ENCODE assay signal across 8 cellular contexts in genomic region chr2:69559696-69560482, GRCh38.
DNase-seq lines count a peak whose midpoint lies in the region; ATAC-seq and TF ChIP-seq lines count a peak whose summit lies in the region.

No MANE protein-coding gene starts in this region.

- peak; percentile 61 for DNase-seq in activated CD8-positive, alpha-beta memory T cell treated with anti-CD3 and anti-CD28 coated beads for 24 hours
- DNase-seq in activated CD8-positive, alpha-beta memory T cell treated with anti-CD3 and anti-CD28 coated beads, Interleukin-2, amount 50 U/mL, for 48 hours: no peak
- peak; percentile 33 for DNase-seq in NCI-H82 treated with DMSO at 0.1 percent for 48 hours (lab: John Stamatoyannopoulos, UW; ENCODE audit: unreplicated experiment)
- peak; percentile 44 for DNase-seq in kidney epithelial cell (ENCODE audit: low read depth)
- DNase-seq in transverse colon: no peak
- no peak for DNase-seq in DMS79 treated with DMSO at 0.1 percent for 48 hours (lab: John Stamatoyannopoulos, UW)

- H3K4me3 ChIP-seq in kidney epithelial cell (ENCODE audit: low read depth, low read length) (no peak overlapping the region), transverse colon (no peak overlapping the region)

- H3K27me3 Mint-ChIP-seq in brain: no peaks in the 10 kb centered on the region

- H3K27me3 ChIP-seq in kidney epithelial cell (ENCODE audit: control insufficient read depth, insufficient read depth, low read length): no peaks in the 10 kb centered on the region
- H3K27me3 ChIP-seq in transverse colon: no peaks in the 10 kb centered on the region

- no peaks in the 10 kb centered on the region for H3K9me3 ChIP-seq in transverse colon

- TF ChIP-seq POLR2A in transverse colon (IDR thresholded peaks at IDR 0.05): no peak

- TF ChIP-seq EP300 in transverse colon (IDR thresholded peaks at IDR 0.05; ENCODE audit: low read depth): no peak

- H3K4me1 Mint-ChIP-seq in brain: peaks cover 21% of the 10 kb centered on the region

- H3K36me3 ChIP-seq in kidney epithelial cell (ENCODE audit: control insufficient read depth, insufficient read depth, low read length) (no peaks in the 10 kb centered on the region), transverse colon (no peaks in the 10 kb centered on the region)

- 44 to 67% methylated on average over 3 to 6 of the region's 6 CpGs for WGBS in transverse colon (ENCODE audit: low coverage in 1 of 2), 2 donors

- no peaks in the 10 kb centered on the region for H3K9me3 Mint-ChIP-seq in brain

- H3K4me1 ChIP-seq in transverse colon: peaks cover 0 to 51% (median 11%) of the 10 kb centered on the region in 4 donors

- TF ChIP-seq CTCF in brain (conservative IDR thresholded peaks at IDR 0.05) (peak; percentile 61 to 66), kidney epithelial cell (IDR thresholded peaks at IDR 0.05; ENCODE audit: insufficient read depth, low read length, poor library complexity, severe bottlenecking) (peak; percentile 61), transverse colon (IDR thresholded peaks at IDR 0.05) (peak; percentile 51 to 93 (median 64))

- H3K27ac Mint-ChIP-seq in brain: peak overlapping the region in 3 of 5 experiments; percentile 1 to 62 (median 58)

- H3K36me3 Mint-ChIP-seq in brain: peaks cover 13% of the 10 kb centered on the region

- peak; percentile 57 for ATAC-seq in HG02798 (IDR thresholded peaks at IDR 0.05; ENCODE audit: poor library complexity, unreplicated experiment)

- in situ Hi-C loops in transverse colon (cut with MboI; ENCODE audit: low pct_ligation_motif_present in 1 of 4, low pct_unique_long_range_greater_than_20kb in 1 of 4, low sequenced_read_pairs in 3 of 4): loop anchor here (5.0 to 25.0 kb wide), 4 partner anchors 152 to 252 kb away; no protein-coding TSS in a partner anchor

- H3K4me3 Mint-ChIP-seq in brain: peak overlapping the region in 1 of 5 experiments; percentile 1

- H3K27ac ChIP-seq in transverse colon: peak overlapping the region in 3 of 4 donors; percentile 45 to 65 (median 51)

- intact Hi-C loops in transverse colon (cut with DNase I; ENCODE audit: low total_unique reads): loop anchor here (5.0 kb wide), 1 partner anchor 157 kb away; no protein-coding TSS in a partner anchor

Comparison
In these comparisons a context has a peak if more than half of its experiments do, and no peak if none do; other contexts are left out.
1. DNase-seq: peak in activated CD8-positive, alpha-beta memory T cell treated with anti-CD3 and anti-CD28 coated beads for 24 hours (single experiment), NCI-H82 treated with DMSO at 0.1 percent for 48 hours (single experiment) and kidney epithelial cell (single experiment); none in activated CD8-positive, alpha-beta memory T cell treated with anti-CD3 and anti-CD28 coated beads, Interleukin-2, amount 50 U/mL, for 48 hours (single experiment), transverse colon (single experiment) and DMS79 treated with DMSO at 0.1 percent for 48 hours (single experiment).
2. Peak in every context shown above with its lines, with median percentiles within 50 percentile points of each other: CTCF ChIP-seq.